In genomic region chr20:22248052-22248667, GRCh38 we compare ENCODE assay signal across 9 cellular contexts.
DNase-seq lines count a peak whose midpoint lies in the region; ATAC-seq, FAIRE-seq and TF ChIP-seq lines count a peak whose summit lies in the region.
"Had no signal": no experiment of that assay in that cellular context is flagged by ENCODE, and none has a peak within 500 bp of the region (broad histone marks: within the 10 kb centered on the region; RNA-seq: fewer than 3 reads in every experiment).

No MANE protein-coding gene starts in this region.

- CTCF ChIA-PET in HEK293T (lab: Yijun Ruan, JAX), result interaction anchor here (0.6 kb wide), 1 partner anchor 373 kb away, joined by 4 read pairs; no protein-coding TSS in a partner anchor

- TF ChIP-seq POLR2A in gastrocnemius medialis (IDR thresholded peaks at IDR 0.05), result no peak

- no peaks in the 10 kb centered on the region for H3K36me3 ChIP-seq in left lung
- H3K36me3 ChIP-seq in gastrocnemius medialis, result no peaks in the 10 kb centered on the region

- H3K27me3 ChIP-seq in left lung (peaks cover 0 to 11% of the 10 kb centered on the region in 2 donors), gastrocnemius medialis (no peaks in the 10 kb centered on the region)

- no peak overlapping the region for H3K4me3 ChIP-seq in left lung
- no peak overlapping the region for H3K4me3 ChIP-seq in gastrocnemius medialis

- TF ChIP-seq CTCF in VCaP (conservative IDR thresholded peaks at IDR 0.05) (peak; percentile 96), left lung (IDR thresholded peaks at IDR 0.05) (peak; percentile 12 to 21), gastrocnemius medialis (IDR thresholded peaks at IDR 0.05 in 4 of 5, conservative IDR thresholded peaks at IDR 0.05 in 1 of 5) (peak in 1 of 5 experiments; percentile 37)

- intact Hi-C loops in left lung (cut with DNase I) (no loop called here), gastrocnemius medialis (cut with DNase I; ENCODE audit: low total_unique reads) (loop anchor here (5.0 kb wide), 1 partner anchor 531 kb away; no protein-coding TSS in a partner anchor)

- DNase-seq in CD1c-positive myeloid dendritic cell (ENCODE audit: extremely low spot score) (peak; percentile 1), HEK293T (ENCODE audit: extremely low spot score) (peak; percentile 17), left lung (no peak), GM19239 (ENCODE audit: insufficient read length, low spot score) (no peak), mesenteric fat pad (ENCODE audit: low spot score) (no peak), gastrocnemius medialis (no peak)
- DNase-seq in stimulated activated CD4-positive, alpha-beta T cell treated with anti-CD3 and anti-CD28 coated beads, Interleukin-15, amount 100 ng/mL, for 24 hours, result no peak

- H3K27ac ChIP-seq in VCaP (no peak overlapping the region), left lung (no peak overlapping the region), gastrocnemius medialis (no peak overlapping the region)
- H3K27ac ChIP-seq: parathyroid adenoma had no signal

- no peak for FAIRE-seq in GM19239 (lab: Jason Lieb, UNC)

- ATAC-seq in left lung (peak; percentile 31), gastrocnemius medialis (no peak)

- no peaks in the 10 kb centered on the region for H3K9me3 ChIP-seq in left lung
- no peaks in the 10 kb centered on the region for H3K9me3 ChIP-seq in gastrocnemius medialis

- H3K4me1 ChIP-seq in left lung (no peaks in the 10 kb centered on the region), gastrocnemius medialis (no peaks in the 10 kb centered on the region)
- H3K4me1 ChIP-seq: parathyroid adenoma had no signal

- in situ Hi-C loops in gastrocnemius medialis (cut with MboI; ENCODE audit: low sequenced_read_pairs in 4 of 4), result loop anchor here in 1 of 4 donors (10.0 to 25.0 kb wide), 2 partner anchors 63 to 136 kb away; no protein-coding TSS in a partner anchor

- POLR2A ChIA-PET in HEK293T (lab: Yijun Ruan, JAX), result no interaction called here

TF ChIP-seq in HEK293T, 16 proteins besides CTCF, POLR2A, EP300 and RAD21:
- TF ChIP-seq ARNT (IDR thresholded peaks at IDR 0.05) (no peak), NFRKB (IDR thresholded peaks at IDR 0.05) (no peak), L3MBTL2 (conservative IDR thresholded peaks at IDR 0.05) (no peak)

Comparison
In these comparisons a context has a peak if more than half of its experiments do, and no peak if none do; other contexts are left out.
1. DNase-seq: peak in CD1c-positive myeloid dendritic cell (single experiment) and HEK293T (single experiment); none in left lung (0 of 2), GM19239 (single experiment), mesenteric fat pad (single experiment), stimulated activated CD4-positive, alpha-beta T cell treated with anti-CD3 and anti-CD28 coated beads, Interleukin-15, amount 100 ng/mL, for 24 hours (single experiment) and gastrocnemius medialis (0 of 2).